In genomic region chr12:6854036-6854435, GRCh38 we compare ENCODE assay signal across 11 cellular contexts. TPM values are rescaled to one million over a fixed set of nuclear protein-coding genes. Genes with fewer than 3 reads are reported as not detected.
DNase-seq lines count a peak whose midpoint lies in the region; ATAC-seq, FAIRE-seq and TF ChIP-seq lines count a peak whose summit lies in the region.
"Had no signal": no experiment of that assay in that cellular context is flagged by ENCODE, and none has a peak within 500 bp of the region (broad histone marks: within the 10 kb centered on the region; RNA-seq: fewer than 3 reads in every experiment).

No MANE protein-coding gene starts in this region.

- H2AFZ ChIP-seq in HepG2 (ENCODE audit: low read length), result no peak overlapping the region

- H3K79me2 ChIP-seq in HepG2 (ENCODE audit: insufficient read depth, low read length), result peaks cover 37% of the 10 kb centered on the region

- TF ChIP-seq RAD21 in HepG2 (CRISPR knock-in tag; IDR thresholded peaks at IDR 0.05), result no peak

- no peaks in the 10 kb centered on the region for H3K27me3 Mint-ChIP-seq in activated naive CD8-positive, alpha-beta T cell treated with anti-CD3 and anti-CD28 coated beads for 36 hours
- H3K27me3 Mint-ChIP-seq in memory B cell, result no peaks in the 10 kb centered on the region
- peaks cover 2% of the 10 kb centered on the region for H3K27me3 Mint-ChIP-seq in type B pancreatic cell

- TF ChIP-seq EP300 in HepG2 (IDR thresholded peaks at IDR 0.05; ENCODE audit: low read depth in 2 of 2, low read length in 2 of 2) (no peak), HepG2 (CRISPR knock-in tag; IDR thresholded peaks at IDR 0.05; ENCODE audit: borderline replicate concordance) (no peak)

- TF ChIP-seq CTCF in HepG2 (CRISPR knock-in tag; IDR thresholded peaks at IDR 0.05) (no peak), right lobe of liver (IDR thresholded peaks at IDR 0.05) (no peak), type B pancreatic cell (conservative IDR thresholded peaks at IDR 0.05) (no peak)

- intact Hi-C loops in HepG2 (cut with micrococcal nuclease; ENCODE audit: unreplicated experiment), result no loop called here
- intact Hi-C loops in right lobe of liver (cut with DNase I), result no loop called here

- H3K4me2 ChIP-seq in HepG2 (ENCODE audit: low read depth, low read length), result peak overlapping the region; percentile 88

- DNase-seq in HepG2 (ENCODE audit: low spot score) (peak; percentile 78), right lobe of liver (no peak), memory B cell (ENCODE audit: low spot score in 2 of 2) (no peak), type B pancreatic cell (ENCODE audit: extremely low spot score, unreplicated experiment) (no peak), NCI-H774 (lab: John Stamatoyannopoulos, UW) (no peak), HuH-7.5 (ENCODE audit: low spot score) (no peak)
- DNase-seq in activated naive CD8-positive, alpha-beta T cell treated with anti-CD3 and anti-CD28 coated beads for 36 hours, result no peak
- DNase-seq: NCI-H82, T-helper 9 cell had no signal

- peak overlapping the region; percentile 66; the same call in 1 of the 2 replicates for H3K9ac ChIP-seq in HepG2 (ENCODE audit: insufficient read depth, low read depth, low read length)

- H3K27ac Mint-ChIP-seq in activated naive CD8-positive, alpha-beta T cell treated with anti-CD3 and anti-CD28 coated beads for 36 hours, result peak overlapping the region; percentile 95
- H3K27ac Mint-ChIP-seq in memory B cell (peak overlapping the region; percentile 37), type B pancreatic cell (peak overlapping the region; percentile 98)

- peak overlapping the region; percentile 97 for H3K4me3 Mint-ChIP-seq in activated naive CD8-positive, alpha-beta T cell treated with anti-CD3 and anti-CD28 coated beads for 36 hours
- H3K4me3 Mint-ChIP-seq in memory B cell (no peak overlapping the region), type B pancreatic cell (peak overlapping the region; percentile 94)

- ATAC-seq in HepG2 (no peak), right lobe of liver (no peak), memory B cell (ENCODE audit: low read depth) (no peak), HG02623 (IDR thresholded peaks at IDR 0.05; ENCODE audit: unreplicated experiment) (no peak)

- peaks cover 33% of the 10 kb centered on the region for H3K4me1 ChIP-seq in HepG2 (ENCODE audit: insufficient read depth, low read length)
- peaks cover 0 to 14% (median 5%) of the 10 kb centered on the region in 4 donors for H3K4me1 ChIP-seq in right lobe of liver

- FAIRE-seq in HepG2 (lab: Jason Lieb, UNC), result peak; percentile 87

- H3K36me3 ChIP-seq in HepG2 (replicated peaks in 1 of 2; ENCODE audit: control insufficient read depth in 1 of 2, insufficient read depth in 2 of 2, low read length in 2 of 2) (peaks cover 18 to 52% of the 10 kb centered on the region in 2 experiments), right lobe of liver (peaks cover 0 to 35% (median 15%) of the 10 kb centered on the region in 4 donors)

- H3K9me3 ChIP-seq in HepG2 (ENCODE audit: low read length), result no peaks in the 10 kb centered on the region
- no peaks in the 10 kb centered on the region for H3K9me3 ChIP-seq in right lobe of liver
- H3K9me3 ChIP-seq: HAP-1 had no signal

- in situ Hi-C loops in HepG2 (cut with HindIII; ENCODE audit: extremely low pct_ligation_motif_present, low pct_unique_long_range_greater_than_20kb), result no loop called here

- peaks cover 29% of the 10 kb centered on the region for H3K4me1 Mint-ChIP-seq in activated naive CD8-positive, alpha-beta T cell treated with anti-CD3 and anti-CD28 coated beads for 36 hours
- H3K4me1 Mint-ChIP-seq in memory B cell (peaks cover 20% of the 10 kb centered on the region), type B pancreatic cell (ENCODE audit: unreplicated experiment) (peaks cover 12% of the 10 kb centered on the region)

- H3K27me3 ChIP-seq in HepG2 (ENCODE audit: control insufficient read depth in 1 of 2, insufficient read depth in 2 of 2, low read length in 2 of 2) (no peaks in the 10 kb centered on the region), right lobe of liver (no peaks in the 10 kb centered on the region)

- H4K20me1 ChIP-seq in HepG2 (ENCODE audit: insufficient read depth, low read length), result no peaks in the 10 kb centered on the region; the same call in 1 of the 2 replicates

- H3K9me3 Mint-ChIP-seq in activated naive CD8-positive, alpha-beta T cell treated with anti-CD3 and anti-CD28 coated beads for 36 hours, result no peaks in the 10 kb centered on the region
- H3K9me3 Mint-ChIP-seq in memory B cell (no peaks in the 10 kb centered on the region), type B pancreatic cell (no peaks in the 10 kb centered on the region)

- H3K27ac ChIP-seq in HepG2 (ENCODE audit: extremely low read length, insufficient read depth, low read length) (peak overlapping the region; percentile 61), right lobe of liver (no peak overlapping the region)

- CTCF ChIA-PET in HepG2 (lab: Yijun Ruan, JAX; ENCODE audit: low intra/inter-chr PET ratio, low total read pairs), result no interaction called here

- H3K36me3 Mint-ChIP-seq in activated naive CD8-positive, alpha-beta T cell treated with anti-CD3 and anti-CD28 coated beads for 36 hours, result peaks cover 25% of the 10 kb centered on the region
- H3K36me3 Mint-ChIP-seq in memory B cell (peaks cover 16% of the 10 kb centered on the region), type B pancreatic cell (peaks cover 26% of the 10 kb centered on the region)

- peak overlapping the region in 1 of 3 experiments; percentile 95; a peak in 1 of 6 replicates for H3K4me3 ChIP-seq in HepG2 (replicated peaks in 1 of 3; ENCODE audit: insufficient read depth in 1 of 3, low read depth in 2 of 3, low read length in 3 of 3)
- H3K4me3 ChIP-seq in right lobe of liver, result no peak overlapping the region

- BruUV-seq in HepG2 (replicated peaks; lab: Mats Ljungman, UMichigan), result no TSS peak

- TF ChIP-seq POLR2A in HepG2 (IDR thresholded peaks at IDR 0.05; ENCODE audit: insufficient read depth in 1 of 2, low read depth in 2 of 2, low read length in 2 of 2) (no peak), right lobe of liver (IDR thresholded peaks at IDR 0.05) (no peak)

- WGBS in HepG2 (ENCODE audit: low lambda C conversion rate), result 35% methylated on average over 6 of the region's 6 CpGs
- 49% methylated on average over 5 of the region's 6 CpGs for WGBS in right lobe of liver (ENCODE audit: insufficient coverage, low coverage, low lambda C conversion rate, missing lambda C conversion rate)

- POLR2A ChIA-PET in HepG2 (lab: Yijun Ruan, JAX), result interaction anchor here (1.2 to 5.2 kb wide), 6 partner anchors 13 to 130 kb away, joined by 5 to 132 read pairs (median 26); partner anchors contain the start of genes C12orf57, COPS7A, P3H3 and PTMS

RNA-seq across cellular contexts. Expression of gene USP5, which starts 2.1 kb away (rescaled TPM):
- 53.4 and 56.0 TPM in 2 replicates for total RNA-seq in HepG2 (2016; rRNA removed; fragmentation: Illumina TruSeq; extraction: Trizol)
- total RNA-seq in HepG2 (2016; cell fraction: cytosol; rRNA removed; fragmentation: Illumina TruSeq; extraction: Trizol; ENCODE audit: low read depth), result 5.2 and 5.4 TPM in 2 replicates
- total RNA-seq in HepG2 (2016; cell fraction: insoluble cytoplasmic fraction; rRNA removed; fragmentation: Illumina TruSeq; extraction: Trizol), result 45.2 and 58.2 TPM in 2 replicates
- total RNA-seq in HepG2 (2016; cell fraction: membrane; rRNA removed; fragmentation: Illumina TruSeq; extraction: Trizol), result 10.8 and 12.8 TPM in 2 replicates
- total RNA-seq in HepG2 (2016; cell fraction: nucleus; rRNA removed; fragmentation: Illumina TruSeq; extraction: Trizol), result 32.6 and 33.8 TPM in 2 replicates
- polyA plus RNA-seq in HepG2 (2011; rRNA removed), result 39.6 and 42.8 TPM in 2 replicates
- polyA plus RNA-seq in HepG2 (2011; cell fraction: cytosol; rRNA removed), result 27.0 and 32.1 TPM in 2 replicates
- polyA plus RNA-seq in HepG2 (2011; cell fraction: nucleus; rRNA removed), result 68.8 and 89.3 TPM in 2 replicates
- polyA plus RNA-seq in HepG2 (2012), result 27.9 and 33.1 TPM in 2 replicates
- polyA plus RNA-seq in HepG2 (2016; cell fraction: cytosol; fragmentation: Illumina TruSeq; extraction: Trizol; ENCODE audit: low read depth), result 4.2 and 4.5 TPM in 2 replicates
- polyA plus RNA-seq in HepG2 (2016; cell fraction: insoluble cytoplasmic fraction; fragmentation: Illumina TruSeq; extraction: Trizol; ENCODE audit: low read depth), result 34.9 and 45.9 TPM in 2 replicates
- 7.6 and 9.6 TPM in 2 replicates for polyA plus RNA-seq in HepG2 (2016; cell fraction: membrane; fragmentation: Illumina TruSeq; extraction: Trizol; ENCODE audit: low read depth)
- polyA plus RNA-seq in HepG2 (2016; cell fraction: nucleus; fragmentation: Illumina TruSeq; extraction: Trizol; ENCODE audit: insufficient read depth, low read depth), result 58.8 and 61.0 TPM in 2 replicates
- 91.2 and 159 TPM in 2 replicates for polyA minus RNA-seq in HepG2 (2011; rRNA and poly(A)+ RNA removed; ENCODE audit: low replicate concordance)
- polyA minus RNA-seq in HepG2 (2011; cell fraction: cytosol; rRNA and poly(A)+ RNA removed), result 29.6 and 30.0 TPM in 2 replicates
- 21.5 and 25.2 TPM in 2 replicates for polyA minus RNA-seq in HepG2 (2011; cell fraction: nucleus; rRNA and poly(A)+ RNA removed)
- total RNA-seq in right lobe of liver, result 10 to 100 TPM; 38.2 to 59.5 (median 42.6) TPM
- total RNA-seq in activated naive CD8-positive, alpha-beta T cell treated with anti-CD3 and anti-CD28 coated beads for 36 hours, result 100 to 1,000 TPM; 125 to 127 TPM
- total RNA-seq in type B pancreatic cell (ENCODE audit: low replicate concordance), result 121 and 198 TPM in 2 replicates

RNA-seq across cellular contexts. Expression of gene CDCA3, which starts 3.0 kb away (rescaled TPM):
- total RNA-seq in HepG2 (2016; rRNA removed; fragmentation: Illumina TruSeq; extraction: Trizol) (51.9 and 56.5 TPM in 2 replicates), right lobe of liver (1 to 10 TPM in 4 of 6 experiments, under 1 TPM in 2; 0.62 to 1.7 (median 1.3) TPM), type B pancreatic cell (ENCODE audit: low replicate concordance) (31.7 and 33.5 TPM in 2 replicates)
- total RNA-seq in HepG2 (2016; cell fraction: cytosol; rRNA removed; fragmentation: Illumina TruSeq; extraction: Trizol; ENCODE audit: low read depth), result 18.2 and 19.1 TPM in 2 replicates
- 50.0 and 55.6 TPM in 2 replicates for total RNA-seq in HepG2 (2016; cell fraction: insoluble cytoplasmic fraction; rRNA removed; fragmentation: Illumina TruSeq; extraction: Trizol)
- 20.4 and 21.6 TPM in 2 replicates for total RNA-seq in HepG2 (2016; cell fraction: membrane; rRNA removed; fragmentation: Illumina TruSeq; extraction: Trizol)
- total RNA-seq in HepG2 (2016; cell fraction: nucleus; rRNA removed; fragmentation: Illumina TruSeq; extraction: Trizol), result 31.7 and 43.0 TPM in 2 replicates
- 21.8 and 32.7 TPM in 2 replicates for polyA plus RNA-seq in HepG2 (2011; rRNA removed)
- polyA plus RNA-seq in HepG2 (2011; cell fraction: cytosol; rRNA removed), result 13.5 and 33.7 TPM in 2 replicates
- polyA plus RNA-seq in HepG2 (2011; cell fraction: nucleus; rRNA removed), result 64.2 and 90.2 TPM in 2 replicates
- 11.7 and 21.3 TPM in 2 replicates for polyA plus RNA-seq in HepG2 (2012)
- 16.4 and 16.7 TPM in 2 replicates for polyA plus RNA-seq in HepG2 (2016; cell fraction: cytosol; fragmentation: Illumina TruSeq; extraction: Trizol; ENCODE audit: low read depth)
- 57.9 and 60.0 TPM in 2 replicates for polyA plus RNA-seq in HepG2 (2016; cell fraction: insoluble cytoplasmic fraction; fragmentation: Illumina TruSeq; extraction: Trizol; ENCODE audit: low read depth)
- 15.5 and 16.6 TPM in 2 replicates for polyA plus RNA-seq in HepG2 (2016; cell fraction: membrane; fragmentation: Illumina TruSeq; extraction: Trizol; ENCODE audit: low read depth)
- polyA plus RNA-seq in HepG2 (2016; cell fraction: nucleus; fragmentation: Illumina TruSeq; extraction: Trizol; ENCODE audit: insufficient read depth, low read depth), result 101 and 114 TPM in 2 replicates
- 37.9 and 93.4 TPM in 2 replicates for polyA minus RNA-seq in HepG2 (2011; rRNA and poly(A)+ RNA removed; ENCODE audit: low replicate concordance)
- 13.8 and 22.5 TPM in 2 replicates for polyA minus RNA-seq in HepG2 (2011; cell fraction: cytosol; rRNA and poly(A)+ RNA removed)
- polyA minus RNA-seq in HepG2 (2011; cell fraction: nucleus; rRNA and poly(A)+ RNA removed), result 19.8 and 31.5 TPM in 2 replicates
- total RNA-seq in activated naive CD8-positive, alpha-beta T cell treated with anti-CD3 and anti-CD28 coated beads for 36 hours, result 10 to 100 TPM; 62.5 to 64.0 TPM

RNA-seq across cellular contexts. Expression of gene TPI1, which starts 13.3 kb away (rescaled TPM):
- total RNA-seq in HepG2 (2016; rRNA removed; fragmentation: Illumina TruSeq; extraction: Trizol) (945 and 1,237 TPM in 2 replicates), right lobe of liver (100 to 1,000 TPM; 265 to 400 (median 331) TPM), type B pancreatic cell (ENCODE audit: low replicate concordance) (565 and 954 TPM in 2 replicates)
- total RNA-seq in HepG2 (2016; cell fraction: cytosol; rRNA removed; fragmentation: Illumina TruSeq; extraction: Trizol; ENCODE audit: low read depth), result 140 and 155 TPM in 2 replicates
- total RNA-seq in HepG2 (2016; cell fraction: insoluble cytoplasmic fraction; rRNA removed; fragmentation: Illumina TruSeq; extraction: Trizol), result 973 and 1,308 TPM in 2 replicates
- total RNA-seq in HepG2 (2016; cell fraction: membrane; rRNA removed; fragmentation: Illumina TruSeq; extraction: Trizol), result 225 and 227 TPM in 2 replicates
- 304 and 321 TPM in 2 replicates for total RNA-seq in HepG2 (2016; cell fraction: nucleus; rRNA removed; fragmentation: Illumina TruSeq; extraction: Trizol)
- 2,303 and 2,535 TPM in 2 replicates for polyA plus RNA-seq in HepG2 (2011; rRNA removed)
- polyA plus RNA-seq in HepG2 (2011; cell fraction: cytosol; rRNA removed), result 2,411 and 2,863 TPM in 2 replicates
- 791 and 898 TPM in 2 replicates for polyA plus RNA-seq in HepG2 (2011; cell fraction: nucleus; rRNA removed)
- polyA plus RNA-seq in HepG2 (2012), result 761 and 831 TPM in 2 replicates
- polyA plus RNA-seq in HepG2 (2016; cell fraction: cytosol; fragmentation: Illumina TruSeq; extraction: Trizol; ENCODE audit: low read depth), result 144 and 145 TPM in 2 replicates
- 1,111 and 1,213 TPM in 2 replicates for polyA plus RNA-seq in HepG2 (2016; cell fraction: insoluble cytoplasmic fraction; fragmentation: Illumina TruSeq; extraction: Trizol; ENCODE audit: low read depth)
- polyA plus RNA-seq in HepG2 (2016; cell fraction: membrane; fragmentation: Illumina TruSeq; extraction: Trizol; ENCODE audit: low read depth), result 192 and 205 TPM in 2 replicates
- polyA plus RNA-seq in HepG2 (2016; cell fraction: nucleus; fragmentation: Illumina TruSeq; extraction: Trizol; ENCODE audit: insufficient read depth, low read depth), result 439 and 458 TPM in 2 replicates
- 3,388 and 3,474 TPM in 2 replicates for polyA minus RNA-seq in HepG2 (2011; rRNA and poly(A)+ RNA removed; ENCODE audit: low replicate concordance)
- polyA minus RNA-seq in HepG2 (2011; cell fraction: cytosol; rRNA and poly(A)+ RNA removed), result 607 and 618 TPM in 2 replicates
- 242 and 287 TPM in 2 replicates for polyA minus RNA-seq in HepG2 (2011; cell fraction: nucleus; rRNA and poly(A)+ RNA removed)
- 1,000 to 10,000 TPM; 1,593 to 1,653 TPM for total RNA-seq in activated naive CD8-positive, alpha-beta T cell treated with anti-CD3 and anti-CD28 coated beads for 36 hours

RNA-seq across cellular contexts. Expression of gene GNB3, which starts 13.3 kb away (rescaled TPM):
- total RNA-seq in HepG2 (2016; rRNA removed; fragmentation: Illumina TruSeq; extraction: Trizol) (0.17 and 1.3 TPM in 2 replicates), right lobe of liver (under 1 TPM in 4 of 6 experiments, not detected in 2; 0.17 to 0.51 (median 0.43) TPM), type B pancreatic cell (ENCODE audit: low replicate concordance) (6.3 and 25.2 TPM in 2 replicates)
- total RNA-seq in HepG2 (2016; cell fraction: cytosol; rRNA removed; fragmentation: Illumina TruSeq; extraction: Trizol; ENCODE audit: low read depth), result 0.26 and 0.30 TPM in 2 replicates
- total RNA-seq in HepG2 (2016; cell fraction: insoluble cytoplasmic fraction; rRNA removed; fragmentation: Illumina TruSeq; extraction: Trizol), result 0.15 and 0.84 TPM in 2 replicates
- total RNA-seq in HepG2 (2016; cell fraction: membrane; rRNA removed; fragmentation: Illumina TruSeq; extraction: Trizol), result 0.14 and 0.46 TPM in 2 replicates
- total RNA-seq in HepG2 (2016; cell fraction: nucleus; rRNA removed; fragmentation: Illumina TruSeq; extraction: Trizol), result 0.84 and 2.6 TPM in 2 replicates
- 3.6 and 3.8 TPM in 2 replicates for polyA plus RNA-seq in HepG2 (2011; rRNA removed)
- polyA plus RNA-seq in HepG2 (2011; cell fraction: cytosol; rRNA removed), result 0.58 and 1.0 TPM in 2 replicates
- polyA plus RNA-seq in HepG2 (2011; cell fraction: nucleus; rRNA removed), result 31.0 and 48.1 TPM in 2 replicates
- polyA plus RNA-seq in HepG2 (2012), result 1.9 and 2.1 TPM in 2 replicates
- 0.17 and 0.24 TPM in 2 replicates for polyA plus RNA-seq in HepG2 (2016; cell fraction: cytosol; fragmentation: Illumina TruSeq; extraction: Trizol; ENCODE audit: low read depth)
- polyA plus RNA-seq in HepG2 (2016; cell fraction: insoluble cytoplasmic fraction; fragmentation: Illumina TruSeq; extraction: Trizol; ENCODE audit: low read depth), result 0.56 and 0.57 TPM in 2 replicates
- 0.18 and 0.34 TPM in 2 replicates for polyA plus RNA-seq in HepG2 (2016; cell fraction: membrane; fragmentation: Illumina TruSeq; extraction: Trizol; ENCODE audit: low read depth)
- 9.0 and 13.6 TPM in 2 replicates for polyA plus RNA-seq in HepG2 (2016; cell fraction: nucleus; fragmentation: Illumina TruSeq; extraction: Trizol; ENCODE audit: insufficient read depth, low read depth)
- 0.07 and 2.9 TPM in 2 replicates for polyA minus RNA-seq in HepG2 (2011; rRNA and poly(A)+ RNA removed; ENCODE audit: low replicate concordance)
- not detected in 2 replicates for polyA minus RNA-seq in HepG2 (2011; cell fraction: cytosol; rRNA and poly(A)+ RNA removed)
- 8.1 and 8.2 TPM in 2 replicates for polyA minus RNA-seq in HepG2 (2011; cell fraction: nucleus; rRNA and poly(A)+ RNA removed)
- total RNA-seq in activated naive CD8-positive, alpha-beta T cell treated with anti-CD3 and anti-CD28 coated beads for 36 hours, result under 1 TPM in 1 of 2 experiments, not detected in 1; 0.10 TPM

RNA-seq across cellular contexts. Expression of gene SPSB2, which starts 19.1 kb away (rescaled TPM):
- total RNA-seq in HepG2 (2016; rRNA removed; fragmentation: Illumina TruSeq; extraction: Trizol) (4.0 and 6.2 TPM in 2 replicates), right lobe of liver (1 to 10 TPM; 1.7 to 5.3 (median 3.6) TPM), type B pancreatic cell (ENCODE audit: low replicate concordance) (6.5 and 13.9 TPM in 2 replicates)
- 2.5 and 2.9 TPM in 2 replicates for total RNA-seq in HepG2 (2016; cell fraction: cytosol; rRNA removed; fragmentation: Illumina TruSeq; extraction: Trizol; ENCODE audit: low read depth)
- 4.0 and 5.3 TPM in 2 replicates for total RNA-seq in HepG2 (2016; cell fraction: insoluble cytoplasmic fraction; rRNA removed; fragmentation: Illumina TruSeq; extraction: Trizol)
- total RNA-seq in HepG2 (2016; cell fraction: membrane; rRNA removed; fragmentation: Illumina TruSeq; extraction: Trizol), result 3.2 and 4.9 TPM in 2 replicates
- 4.0 and 4.3 TPM in 2 replicates for total RNA-seq in HepG2 (2016; cell fraction: nucleus; rRNA removed; fragmentation: Illumina TruSeq; extraction: Trizol)
- 1.9 and 2.0 TPM in 2 replicates for polyA plus RNA-seq in HepG2 (2011; rRNA removed)
- polyA plus RNA-seq in HepG2 (2011; cell fraction: cytosol; rRNA removed), result 1.8 and 2.4 TPM in 2 replicates
- polyA plus RNA-seq in HepG2 (2011; cell fraction: nucleus; rRNA removed), result 2.1 and 2.8 TPM in 2 replicates
- 1.7 and 2.0 TPM in 2 replicates for polyA plus RNA-seq in HepG2 (2012)
- polyA plus RNA-seq in HepG2 (2016; cell fraction: cytosol; fragmentation: Illumina TruSeq; extraction: Trizol; ENCODE audit: low read depth), result 2.0 and 2.2 TPM in 2 replicates
- 4.2 and 5.3 TPM in 2 replicates for polyA plus RNA-seq in HepG2 (2016; cell fraction: insoluble cytoplasmic fraction; fragmentation: Illumina TruSeq; extraction: Trizol; ENCODE audit: low read depth)
- 2.5 and 2.9 TPM in 2 replicates for polyA plus RNA-seq in HepG2 (2016; cell fraction: membrane; fragmentation: Illumina TruSeq; extraction: Trizol; ENCODE audit: low read depth)
- polyA plus RNA-seq in HepG2 (2016; cell fraction: nucleus; fragmentation: Illumina TruSeq; extraction: Trizol; ENCODE audit: insufficient read depth, low read depth), result 7.1 and 7.6 TPM in 2 replicates
- 2.3 and 4.3 TPM in 2 replicates for polyA minus RNA-seq in HepG2 (2011; rRNA and poly(A)+ RNA removed; ENCODE audit: low replicate concordance)
- polyA minus RNA-seq in HepG2 (2011; cell fraction: cytosol; rRNA and poly(A)+ RNA removed), result 0.97 TPM in 1 of 2 replicates, not detected in the other
- polyA minus RNA-seq in HepG2 (2011; cell fraction: nucleus; rRNA and poly(A)+ RNA removed), result 1.7 and 4.4 TPM in 2 replicates
- total RNA-seq in activated naive CD8-positive, alpha-beta T cell treated with anti-CD3 and anti-CD28 coated beads for 36 hours, result 1 to 10 TPM; 2.7 to 3.0 TPM

Comparison
In these comparisons a context has a peak if more than half of its experiments do, and no peak if none do; other contexts are left out.
1. RNA of gene CDCA3, which starts 3.0 kb away (total RNA-seq): 62.5 to 64.0 TPM in activated naive CD8-positive, alpha-beta T cell treated with anti-CD3 and anti-CD28 coated beads for 36 hours, 18.2 to 56.5 TPM in HepG2 and 31.7 to 33.5 TPM in type B pancreatic cell; 0.62 to 1.7 TPM in right lobe of liver; every median in the first group is over 4 times any median in the second.
2. H3K27ac Mint-ChIP-seq: peak in every context shown above with its lines; median percentile 98 in type B pancreatic cell; 95 in activated naive CD8-positive, alpha-beta T cell treated with anti-CD3 and anti-CD28 coated beads for 36 hours; 37 in memory B cell.